8 cellular contexts compared by ENCODE assay signal in genomic region chr17:49556183-49556943, GRCh38. TPM values are rescaled to one million over a fixed set of nuclear protein-coding genes. Genes with fewer than 3 reads are reported as not detected.
DNase-seq lines count a peak whose midpoint lies in the region; ATAC-seq and TF ChIP-seq lines count a peak whose summit lies in the region.

No MANE protein-coding gene starts in this region.

- TF ChIP-seq CTCF in fibroblast of the aortic adventitia (IDR thresholded peaks at IDR 0.05; ENCODE audit: insufficient read depth, low read length) = peak; percentile 99
- TF ChIP-seq CTCF in suprapubic skin (IDR thresholded peaks at IDR 0.05) = peak; percentile 82 to 97

- peaks cover 25% of the 10 kb centered on the region for H3K4me1 ChIP-seq in suprapubic skin

- no peaks in the 10 kb centered on the region for H3K9me3 ChIP-seq in suprapubic skin

- H3K4me1 Mint-ChIP-seq in activated T-helper 1 cell treated with anti-CD3 and anti-CD28 coated beads, Interleukin-12 subunit alpha, Interleukin-12 subunit beta, Interleukin-2, Interleukin-4 antibody, amounts not matched to agents 30 ng/mL and 10 ng/mL and 1 ng/mL, durations not matched to agents 14 hours and 24 hours and 36 hours (ENCODE audit: low read depth) = peaks cover 9% of the 10 kb centered on the region

- H3K9me3 Mint-ChIP-seq in activated T-helper 1 cell treated with anti-CD3 and anti-CD28 coated beads, Interleukin-12 subunit alpha, Interleukin-12 subunit beta, Interleukin-2, Interleukin-4 antibody, amounts not matched to agents 30 ng/mL and 10 ng/mL and 1 ng/mL, durations not matched to agents 14 hours and 24 hours and 36 hours = no peaks in the 10 kb centered on the region

- TF ChIP-seq POLR2A in suprapubic skin (IDR thresholded peaks at IDR 0.05) = no peak

- H3K27me3 Mint-ChIP-seq in activated T-helper 1 cell treated with anti-CD3 and anti-CD28 coated beads, Interleukin-12 subunit alpha, Interleukin-12 subunit beta, Interleukin-2, Interleukin-4 antibody, amounts not matched to agents 30 ng/mL and 10 ng/mL and 1 ng/mL, durations not matched to agents 14 hours and 24 hours and 36 hours (ENCODE audit: insufficient read depth) = peaks cover 5% of the 10 kb centered on the region

- no peak overlapping the region for H3K27ac Mint-ChIP-seq in activated T-helper 1 cell treated with anti-CD3 and anti-CD28 coated beads, Interleukin-12 subunit alpha, Interleukin-12 subunit beta, Interleukin-2, Interleukin-4 antibody, amounts not matched to agents 30 ng/mL and 10 ng/mL and 1 ng/mL, durations not matched to agents 14 hours and 24 hours and 36 hours

- 24% methylated on average over 14 of the region's 33 CpGs for WGBS in suprapubic skin

- no peak overlapping the region for H3K27ac ChIP-seq in suprapubic skin

- H3K4me3 ChIP-seq in fibroblast of the aortic adventitia (ENCODE audit: low read depth, low read length) = no peak overlapping the region
- H3K4me3 ChIP-seq in suprapubic skin = no peak overlapping the region

- H3K36me3 Mint-ChIP-seq in activated T-helper 1 cell treated with anti-CD3 and anti-CD28 coated beads, Interleukin-12 subunit alpha, Interleukin-12 subunit beta, Interleukin-2, Interleukin-4 antibody, amounts not matched to agents 30 ng/mL and 10 ng/mL and 1 ng/mL, durations not matched to agents 14 hours and 24 hours and 36 hours (ENCODE audit: low read depth) = no peaks in the 10 kb centered on the region

- intact Hi-C loops in activated T-helper 1 cell treated with anti-CD3 and anti-CD28 coated beads, Interleukin-12 subunit alpha, Interleukin-12 subunit beta, Interleukin-2, Interleukin-4 antibody, amounts not matched to agents 30 ng/mL and 10 ng/mL and 1 ng/mL, durations not matched to agents 14 hours and 24 hours and 36 hours (cut with micrococcal nuclease) = loop anchor here (1.0 kb wide), 4 partner anchors 60 to 241 kb away; no protein-coding TSS in a partner anchor

- H3K27me3 ChIP-seq in suprapubic skin = peaks cover 4% of the 10 kb centered on the region

- DNase-seq in GM03348 (ENCODE audit: low spot score) (peak; percentile 91), LoVo (ENCODE audit: low spot score) (peak; percentile 73), RPMI8226 (peak; percentile 72), fibroblast of the aortic adventitia (ENCODE audit: low read depth) (peak; percentile 62), occipital lobe (lab: John Stamatoyannopoulos, UW) (peak; percentile 46), suprapubic skin (ENCODE audit: low spot score in 2 of 2) (peak; percentile 77 to 85)
- DNase-seq in activated T-helper 1 cell treated with anti-CD3 and anti-CD28 coated beads, Interleukin-12 subunit alpha, Interleukin-12 subunit beta, Interleukin-2, Interleukin-4 antibody, amounts not matched to agents 30 ng/mL and 10 ng/mL and 1 ng/mL, durations not matched to agents 14 hours and 24 hours and 36 hours (ENCODE audit: low spot score) = peak; percentile 77

- no peak for ATAC-seq in GM21825 (IDR thresholded peaks at IDR 0.05; ENCODE audit: unreplicated experiment)

- H3K4me3 Mint-ChIP-seq in activated T-helper 1 cell treated with anti-CD3 and anti-CD28 coated beads, Interleukin-12 subunit alpha, Interleukin-12 subunit beta, Interleukin-2, Interleukin-4 antibody, amounts not matched to agents 30 ng/mL and 10 ng/mL and 1 ng/mL, durations not matched to agents 14 hours and 24 hours and 36 hours = no peak overlapping the region

- TF ChIP-seq EP300 in suprapubic skin (IDR thresholded peaks at IDR 0.05) = no peak

- no peaks in the 10 kb centered on the region for H3K36me3 ChIP-seq in suprapubic skin

RNA-seq across cellular contexts. Expression of gene NXPH3, which starts 19.3 kb away (rescaled TPM):
- not detected in 2 replicates for total RNA-seq in activated T-helper 1 cell treated with anti-CD3 and anti-CD28 coated beads, Interleukin-12 subunit alpha, Interleukin-12 subunit beta, Interleukin-2, Interleukin-4 antibody, amounts not matched to agents 30 ng/mL and 10 ng/mL and 1 ng/mL, durations not matched to agents 14 hours and 24 hours and 36 hours
- total RNA-seq in fibroblast of the aortic adventitia (ENCODE audit: low replicate concordance) (1.4 and 1.9 TPM in 2 replicates), occipital lobe (17.9 TPM), suprapubic skin (1 to 10 TPM; 1.3 to 5.0 (median 1.5) TPM)
